Comparison of ENCODE assay signal across 8 cellular contexts in genomic region chr7:115008465-115009114, GRCh38.
DNase-seq lines count a peak whose midpoint lies in the region; ATAC-seq and TF ChIP-seq lines count a peak whose summit lies in the region.

No MANE protein-coding gene starts in this region.

- TF ChIP-seq CTCF in DND-41 (IDR thresholded peaks at IDR 0.05; ENCODE audit: borderline replicate concordance, extremely low read depth, low read length, poor library complexity, severe bottlenecking) (no peak), esophagus squamous epithelium (IDR thresholded peaks at IDR 0.05) (no peak), gastrocnemius medialis (IDR thresholded peaks at IDR 0.05 in 4 of 5, conservative IDR thresholded peaks at IDR 0.05 in 1 of 5) (no peak)

- H3K27ac ChIP-seq in DND-41 (ENCODE audit: low read length) (peak overlapping the region; percentile 90), KOPT-K1 (ENCODE audit: low read depth, low read length, poor library complexity, severe bottlenecking) (peak overlapping the region; percentile 99), esophagus squamous epithelium (peak overlapping the region; percentile 2 to 72 (median 49)), gastrocnemius medialis (peak overlapping the region; percentile 3 to 53 (median 20))

- ATAC-seq in DND-41 (ENCODE audit: insufficient read depth, low read depth) (peak; percentile 75), GM21528 (IDR thresholded peaks at IDR 0.05; ENCODE audit: low FRiP score, unreplicated experiment) (peak; percentile 52), gastrocnemius medialis (peak; percentile 68 to 72)

- WGBS in esophagus squamous epithelium, 2 donors: 44 to 88% methylated on average over 5 to 7 of the region's 8 CpGs

- H3K4me1 ChIP-seq in DND-41 (ENCODE audit: insufficient read depth, low read length): peaks cover 84% of the 10 kb centered on the region
- peaks cover 0 to 50% (median 15%) of the 10 kb centered on the region in 3 donors for H3K4me1 ChIP-seq in esophagus squamous epithelium
- H3K4me1 ChIP-seq in gastrocnemius medialis: peaks cover 36 to 40% of the 10 kb centered on the region in 2 donors

- in situ Hi-C loops in gastrocnemius medialis (cut with MboI; ENCODE audit: low sequenced_read_pairs in 4 of 4): loop anchor here in 1 of 4 donors (5.0 kb wide), 1 partner anchor 86 kb away; the partner anchor contains the start of gene MDFIC

- DNase-seq in DND-41 (peak; percentile 79), esophagus squamous epithelium (lab: John Stamatoyannopoulos, UW) (no peak), gastrocnemius medialis (peak; percentile 56 to 78), NCI-H774 (lab: John Stamatoyannopoulos, UW) (no peak), NCI-H510A treated with DMSO at 0.1 percent for 48 hours (lab: John Stamatoyannopoulos, UW) (no peak), A172 (ENCODE audit: low spot score) (no peak)

- TF ChIP-seq POLR2A in esophagus squamous epithelium (IDR thresholded peaks at IDR 0.05) (no peak), gastrocnemius medialis (IDR thresholded peaks at IDR 0.05) (no peak)

- H3K79me2 ChIP-seq in DND-41 (ENCODE audit: insufficient read depth, low read length): peaks cover 31% of the 10 kb centered on the region

- H3K27me3 ChIP-seq in DND-41 (ENCODE audit: insufficient read depth, low read length, poor library complexity): no peaks in the 10 kb centered on the region
- H3K27me3 ChIP-seq in esophagus squamous epithelium: no peaks in the 10 kb centered on the region
- H3K27me3 ChIP-seq in gastrocnemius medialis: no peaks in the 10 kb centered on the region

- peak overlapping the region; percentile 54 for H3K9ac ChIP-seq in DND-41 (ENCODE audit: low read depth, low read length)

- H3K9me3 ChIP-seq in DND-41 (ENCODE audit: insufficient read depth, low read length, severe bottlenecking) (no peaks in the 10 kb centered on the region), KOPT-K1 (ENCODE audit: insufficient read depth, low read length, poor library complexity, severe bottlenecking) (peaks cover 3% of the 10 kb centered on the region), esophagus squamous epithelium (no peaks in the 10 kb centered on the region), gastrocnemius medialis (no peaks in the 10 kb centered on the region)

- H3K36me3 ChIP-seq in DND-41 (ENCODE audit: insufficient read depth, low read length) (peaks cover 20% of the 10 kb centered on the region), KOPT-K1 (ENCODE audit: insufficient read depth, low read length) (peaks cover 14% of the 10 kb centered on the region), esophagus squamous epithelium (no peaks in the 10 kb centered on the region), gastrocnemius medialis (no peaks in the 10 kb centered on the region)

- peak overlapping the region; percentile 79 for H3K4me2 ChIP-seq in DND-41 (ENCODE audit: insufficient read depth, low read length)

- intact Hi-C loops in esophagus squamous epithelium (cut with DNase I): no loop called here
- intact Hi-C loops in gastrocnemius medialis (cut with DNase I; ENCODE audit: low total_unique reads): loop anchor here (10.0 kb wide), 1 partner anchor 64 kb away; no protein-coding TSS in a partner anchor

- no peaks in the 10 kb centered on the region for H4K20me1 ChIP-seq in DND-41 (ENCODE audit: insufficient read depth, low read length)

- H2AFZ ChIP-seq in DND-41 (ENCODE audit: low read depth, low read length): no peak overlapping the region

- H3K4me3 ChIP-seq in DND-41 (ENCODE audit: low read depth in 1 of 2, low read length in 2 of 2): peak overlapping the region in 1 of 2 experiments; percentile 53; a peak in 2 of 4 replicates
- no peak overlapping the region for H3K4me3 ChIP-seq in esophagus squamous epithelium
- no peak overlapping the region for H3K4me3 ChIP-seq in gastrocnemius medialis

Comparison
In these comparisons a context has a peak if more than half of its experiments do, and no peak if none do; other contexts are left out.
1. DNase-seq: peak in DND-41 (single experiment) and gastrocnemius medialis (2 of 2); none in esophagus squamous epithelium (single experiment), NCI-H774 (single experiment), NCI-H510A treated with DMSO at 0.1 percent for 48 hours (single experiment) and A172 (single experiment).
2. H3K27ac ChIP-seq: peak in every context shown above with its lines; median percentile 99 in KOPT-K1; 90 in DND-41; 49 in esophagus squamous epithelium; 20 in gastrocnemius medialis.
3. Peak in every context shown above with its lines, with median percentiles within 50 percentile points of each other: ATAC-seq.